27 cellular contexts compared by ENCODE assay signal in genomic region chr2:96119981-96120720, GRCh38. TPM values are rescaled to one million over a fixed set of nuclear protein-coding genes. Genes with fewer than 3 reads are reported as not detected.
DNase-seq lines count a peak whose midpoint lies in the region; ATAC-seq, FAIRE-seq and TF ChIP-seq lines count a peak whose summit lies in the region.
"Had no signal": no experiment of that assay in that cellular context is flagged by ENCODE, and none has a peak within 500 bp of the region (broad histone marks: within the 10 kb centered on the region; RNA-seq: fewer than 3 reads in every experiment).

No MANE protein-coding gene starts in this region.

- peaks cover 23% of the 10 kb centered on the region for H3K4me1 Mint-ChIP-seq in activated naive CD8-positive, alpha-beta T cell treated with anti-CD3 and anti-CD28 coated beads for 36 hours
- peaks cover 19% of the 10 kb centered on the region for H3K4me1 Mint-ChIP-seq in activated naive CD8-positive, alpha-beta T cell treated with anti-CD3 and anti-CD28 coated beads, Interleukin-2, amount 50 U/mL, for 24 hours

- no peaks in the 10 kb centered on the region for H3K27me3 ChIP-seq in aorta (ENCODE audit: control insufficient read depth in 1 of 2, insufficient read depth in 2 of 2, low read length in 1 of 2)
- H3K27me3 ChIP-seq: BE2C, Peyer's patch had no signal

- H3K27me3 Mint-ChIP-seq in activated naive CD8-positive, alpha-beta T cell treated with anti-CD3 and anti-CD28 coated beads for 36 hours: peaks cover 49% of the 10 kb centered on the region
- peaks cover 40% of the 10 kb centered on the region for H3K27me3 Mint-ChIP-seq in activated naive CD8-positive, alpha-beta T cell treated with anti-CD3 and anti-CD28 coated beads, Interleukin-2, amount 50 U/mL, for 24 hours

- no peak for DNase-seq in activated naive CD8-positive, alpha-beta T cell treated with anti-CD3 and anti-CD28 coated beads for 36 hours
- DNase-seq in activated naive CD8-positive, alpha-beta T cell treated with anti-CD3 and anti-CD28 coated beads, Interleukin-2, amount 50 U/mL, for 24 hours: no peak
- DNase-seq in MV-4-11 (lab: John Stamatoyannopoulos, UW): peak; percentile 27
- peak; percentile 38 for DNase-seq in kidney
- DNase-seq in aorta: peak; percentile 17 to 51
- no peak for DNase-seq in DMS 273 (lab: John Stamatoyannopoulos, UW; ENCODE audit: unreplicated experiment)
- no peak for DNase-seq in stimulated activated CD4-positive, alpha-beta T cell treated with anti-CD3 and anti-CD28 coated beads, Interleukin-4, amount 100 ng/mL, for 1 hour
- no peak for DNase-seq in islet precursor cell
- DNase-seq: activated naive CD4-positive, alpha-beta T cell treated with anti-CD3 and anti-CD28 coated beads, Interleukin-2, amount 50 U/mL, for 16 hours; BE2C; glutamatergic neuron; KG1; mammary epithelial cell; NCI-H1048; NCI-H187; NCI-H2171 treated with DMSO at 0.1 percent for 48 hours; NCI-H526; psoas muscle; SJCRH30; stimulated activated CD8-positive, alpha-beta memory T cell treated with anti-CD3 and anti-CD28 coated beads, Interleukin-4, amount 100 ng/mL, for 48 hours; upper lobe of right lung had no signal

- no peak overlapping the region for H3K4me3 ChIP-seq in kidney (ENCODE audit: low read length in 2 of 2)
- no peak overlapping the region for H3K4me3 ChIP-seq in aorta (ENCODE audit: low read length in 2 of 2)
- H3K4me3 ChIP-seq: ascending aorta, Peyer's patch, psoas muscle, SJCRH30, upper lobe of right lung had no signal

- 57 to 62% methylated on average over 13 of the region's 13 CpGs for WGBS in aorta, 2 donors

- intact Hi-C loops in kidney (cut with DNase I): no loop called here
- intact Hi-C loops in aorta (cut with DNase I): loop anchor here in 1 of 2 donors (10.0 kb wide), 1 partner anchor 115 kb away; no protein-coding TSS in a partner anchor

- TF ChIP-seq CTCF in kidney (IDR thresholded peaks at IDR 0.05; ENCODE audit: borderline replicate concordance, extremely low read depth, insufficient read depth): no peak

- H3K36me3 ChIP-seq in kidney (ENCODE audit: control insufficient read depth in 1 of 2, insufficient read depth in 2 of 2, low read length in 2 of 2) (no peaks in the 10 kb centered on the region), aorta (ENCODE audit: control insufficient read depth in 1 of 2, insufficient read depth in 2 of 2, low read length in 1 of 2) (no peaks in the 10 kb centered on the region)
- H3K36me3 ChIP-seq: ascending aorta, BE2C, Peyer's patch, SJCRH30, upper lobe of right lung had no signal

- no peaks in the 10 kb centered on the region for H3K9me3 ChIP-seq in kidney (ENCODE audit: control insufficient read depth in 1 of 2, low read length in 2 of 2)
- no peaks in the 10 kb centered on the region for H3K9me3 ChIP-seq in aorta (ENCODE audit: control insufficient read depth, low read length)
- H3K9me3 ChIP-seq: ascending aorta, BE2C, Peyer's patch, psoas muscle, SJCRH30, upper lobe of right lung had no signal

- H3K9me3 Mint-ChIP-seq in activated naive CD8-positive, alpha-beta T cell treated with anti-CD3 and anti-CD28 coated beads for 36 hours: no peaks in the 10 kb centered on the region
- H3K9me3 Mint-ChIP-seq in activated naive CD8-positive, alpha-beta T cell treated with anti-CD3 and anti-CD28 coated beads, Interleukin-2, amount 50 U/mL, for 24 hours: no peaks in the 10 kb centered on the region
- H3K9me3 Mint-ChIP-seq: central memory CD8-positive, alpha-beta T cell had no signal

- peaks cover 0 to 7% of the 10 kb centered on the region in 2 donors for H3K4me1 ChIP-seq in kidney (ENCODE audit: control insufficient read depth in 1 of 2, insufficient read depth in 1 of 2, low read depth in 1 of 2, low read length in 2 of 2)
- H3K4me1 ChIP-seq in aorta (ENCODE audit: control insufficient read depth in 1 of 2, insufficient read depth in 2 of 2, low read length in 2 of 2): no peaks in the 10 kb centered on the region
- H3K4me1 ChIP-seq: BE2C, upper lobe of right lung had no signal

- H3K27ac ChIP-seq in kidney (ENCODE audit: low read depth in 2 of 2, low read length in 2 of 2) (no peak overlapping the region), aorta (ENCODE audit: low read depth in 1 of 2, low read length in 2 of 2) (no peak overlapping the region)
- H3K27ac ChIP-seq: ascending aorta, Peyer's patch, psoas muscle, SJCRH30, upper lobe of right lung had no signal

- no peak overlapping the region for H3K4me3 Mint-ChIP-seq in activated naive CD8-positive, alpha-beta T cell treated with anti-CD3 and anti-CD28 coated beads for 36 hours
- no peak overlapping the region for H3K4me3 Mint-ChIP-seq in activated naive CD8-positive, alpha-beta T cell treated with anti-CD3 and anti-CD28 coated beads, Interleukin-2, amount 50 U/mL, for 24 hours
- H3K4me3 Mint-ChIP-seq: central memory CD8-positive, alpha-beta T cell had no signal

- no peak for ATAC-seq in activated naive CD8-positive, alpha-beta T cell treated with anti-CD3 and anti-CD28 coated beads, Interleukin-2, amount 50 U/mL, for 24 hours
- ATAC-seq in aorta (ENCODE audit: low FRiP score): no peak
- ATAC-seq: activated CD4-positive, CD25-positive, alpha-beta regulatory T cell treated with anti-CD3 and anti-CD28 coated beads, Interleukin-2, amount 50 U/mL, for 24 hours; psoas muscle; upper lobe of right lung had no signal

- no peak for FAIRE-seq in kidney (lab: Jason Lieb, UNC)
- FAIRE-seq: TTC549 had no signal

- peak overlapping the region; percentile 18 for H3K27ac Mint-ChIP-seq in activated naive CD8-positive, alpha-beta T cell treated with anti-CD3 and anti-CD28 coated beads for 36 hours
- H3K27ac Mint-ChIP-seq in activated naive CD8-positive, alpha-beta T cell treated with anti-CD3 and anti-CD28 coated beads, Interleukin-2, amount 50 U/mL, for 24 hours: no peak overlapping the region

- peaks cover 5% of the 10 kb centered on the region for H3K36me3 Mint-ChIP-seq in activated naive CD8-positive, alpha-beta T cell treated with anti-CD3 and anti-CD28 coated beads for 36 hours
- peaks cover 1% of the 10 kb centered on the region for H3K36me3 Mint-ChIP-seq in activated naive CD8-positive, alpha-beta T cell treated with anti-CD3 and anti-CD28 coated beads, Interleukin-2, amount 50 U/mL, for 24 hours (ENCODE audit: low read depth)

- H3K9ac ChIP-seq in kidney (ENCODE audit: low read length in 2 of 2): no peak overlapping the region

RNA-seq across cellular contexts. Expression of gene ADRA2B, which starts 3.8 kb away (rescaled TPM):
- total RNA-seq in activated naive CD8-positive, alpha-beta T cell treated with anti-CD3 and anti-CD28 coated beads for 36 hours: under 1 TPM; 0.29 to 0.30 TPM
- total RNA-seq in kidney: 1.4 TPM
- 4.8 TPM for polyA plus RNA-seq in kidney (ENCODE audit: insufficient read depth, low read depth, low replicate concordance)
- 10 to 100 TPM in 1 of 2 donors, under 1 TPM in 1; 0.81 to 34.0 TPM for total RNA-seq in aorta
- polyA plus RNA-seq in aorta: under 1 TPM in 1 of 2 donors, not detected in 1; 0.26 TPM
- total RNA-seq: A673, SJCRH30 had no signal

RNA-seq across cellular contexts. Expression of gene ASTL, which starts 18.2 kb away (rescaled TPM):
- total RNA-seq in activated naive CD8-positive, alpha-beta T cell treated with anti-CD3 and anti-CD28 coated beads for 36 hours: 10 to 100 TPM; 22.1 to 23.3 TPM
- total RNA-seq in kidney (not detected), aorta (under 1 TPM; 0.57 to 0.62 TPM)
- polyA plus RNA-seq in kidney (ENCODE audit: insufficient read depth, low read depth, low replicate concordance) (not detected), aorta (not detected)
- total RNA-seq: A673, ascending aorta, Peyer's patch, psoas muscle, SJCRH30, upper lobe of right lung had no signal
- polyA plus RNA-seq: mammary epithelial cell had no signal

RNA-seq across cellular contexts. Expression of gene DUSP2, which starts 25.1 kb away (rescaled TPM):
- 100 to 1,000 TPM; 274 to 279 TPM for total RNA-seq in activated naive CD8-positive, alpha-beta T cell treated with anti-CD3 and anti-CD28 coated beads for 36 hours
- total RNA-seq in kidney: 11.8 TPM
- polyA plus RNA-seq in kidney (ENCODE audit: insufficient read depth, low read depth, low replicate concordance): 5.6 TPM
- 1 to 10 TPM; 5.7 to 7.5 TPM for total RNA-seq in aorta
- polyA plus RNA-seq in aorta: 1 to 10 TPM; 1.2 to 1.9 TPM

Comparison
In these comparisons a context has a peak if more than half of its experiments do, and no peak if none do; other contexts are left out.
1. DNase-seq: peak in MV-4-11 (single experiment), kidney (single experiment) and aorta (2 of 2); none in activated naive CD8-positive, alpha-beta T cell treated with anti-CD3 and anti-CD28 coated beads for 36 hours (single experiment), activated naive CD8-positive, alpha-beta T cell treated with anti-CD3 and anti-CD28 coated beads, Interleukin-2, amount 50 U/mL, for 24 hours (single experiment), DMS 273 (single experiment), stimulated activated CD4-positive, alpha-beta T cell treated with anti-CD3 and anti-CD28 coated beads, Interleukin-4, amount 100 ng/mL, for 1 hour (single experiment) and islet precursor cell (single experiment).
2. RNA of gene ASTL, which starts 18.2 kb away (total RNA-seq): 22.1 to 23.3 TPM in activated naive CD8-positive, alpha-beta T cell treated with anti-CD3 and anti-CD28 coated beads for 36 hours; 0.57 to 0.62 TPM in aorta and not detected in kidney (single experiment); every median in the first group is over 10 times any median in the second.
3. RNA of gene DUSP2, which starts 25.1 kb away (total RNA-seq): 274 to 279 TPM in activated naive CD8-positive, alpha-beta T cell treated with anti-CD3 and anti-CD28 coated beads for 36 hours; 11.8 TPM in kidney (single experiment) and 5.7 to 7.5 TPM in aorta; every median in the first group is over 10 times any median in the second.